Comparison of ENCODE assay signal across 8 cellular contexts in the genomic region with DNA sequence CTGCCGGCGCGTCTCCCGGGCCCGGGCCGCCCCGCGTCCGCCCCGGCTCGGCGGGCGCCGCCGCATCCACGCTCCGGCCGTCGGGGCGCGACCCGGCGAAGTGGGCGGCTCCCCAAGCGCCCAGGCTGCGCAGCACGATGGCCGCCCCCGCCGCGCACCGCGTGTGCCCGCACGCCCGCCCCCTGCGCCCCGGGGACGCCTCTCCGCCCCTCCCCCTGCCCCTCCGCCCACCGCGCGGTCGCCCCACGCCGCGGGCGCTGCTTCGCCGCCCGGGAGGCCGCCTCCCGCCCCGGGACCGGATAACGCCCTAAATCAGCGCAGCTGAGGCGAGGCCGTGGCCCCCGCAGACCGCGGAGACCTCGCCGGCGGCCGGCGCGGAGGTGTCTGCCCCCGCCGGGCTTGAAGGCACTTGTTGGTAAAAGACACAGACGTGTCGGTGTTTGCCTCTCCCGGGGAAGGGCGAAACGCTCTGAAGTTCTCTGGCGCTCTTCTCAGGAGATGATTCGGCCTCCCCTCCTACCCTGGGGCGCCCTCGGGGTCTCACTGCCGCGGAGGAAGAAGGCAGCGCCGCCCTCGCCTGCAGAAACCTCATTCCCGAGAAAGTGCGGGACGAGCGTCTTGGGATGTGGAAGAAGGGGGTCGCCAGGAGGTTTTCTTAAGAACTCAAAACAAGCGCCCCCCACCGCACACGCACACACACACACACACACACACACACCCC. TPM values are rescaled to one million over a fixed set of nuclear protein-coding genes. Genes with fewer than 3 reads are reported as not detected.
DNase-seq lines count a peak whose midpoint lies in the region; ATAC-seq and TF ChIP-seq lines count a peak whose summit lies in the region.

A gene with protein sequence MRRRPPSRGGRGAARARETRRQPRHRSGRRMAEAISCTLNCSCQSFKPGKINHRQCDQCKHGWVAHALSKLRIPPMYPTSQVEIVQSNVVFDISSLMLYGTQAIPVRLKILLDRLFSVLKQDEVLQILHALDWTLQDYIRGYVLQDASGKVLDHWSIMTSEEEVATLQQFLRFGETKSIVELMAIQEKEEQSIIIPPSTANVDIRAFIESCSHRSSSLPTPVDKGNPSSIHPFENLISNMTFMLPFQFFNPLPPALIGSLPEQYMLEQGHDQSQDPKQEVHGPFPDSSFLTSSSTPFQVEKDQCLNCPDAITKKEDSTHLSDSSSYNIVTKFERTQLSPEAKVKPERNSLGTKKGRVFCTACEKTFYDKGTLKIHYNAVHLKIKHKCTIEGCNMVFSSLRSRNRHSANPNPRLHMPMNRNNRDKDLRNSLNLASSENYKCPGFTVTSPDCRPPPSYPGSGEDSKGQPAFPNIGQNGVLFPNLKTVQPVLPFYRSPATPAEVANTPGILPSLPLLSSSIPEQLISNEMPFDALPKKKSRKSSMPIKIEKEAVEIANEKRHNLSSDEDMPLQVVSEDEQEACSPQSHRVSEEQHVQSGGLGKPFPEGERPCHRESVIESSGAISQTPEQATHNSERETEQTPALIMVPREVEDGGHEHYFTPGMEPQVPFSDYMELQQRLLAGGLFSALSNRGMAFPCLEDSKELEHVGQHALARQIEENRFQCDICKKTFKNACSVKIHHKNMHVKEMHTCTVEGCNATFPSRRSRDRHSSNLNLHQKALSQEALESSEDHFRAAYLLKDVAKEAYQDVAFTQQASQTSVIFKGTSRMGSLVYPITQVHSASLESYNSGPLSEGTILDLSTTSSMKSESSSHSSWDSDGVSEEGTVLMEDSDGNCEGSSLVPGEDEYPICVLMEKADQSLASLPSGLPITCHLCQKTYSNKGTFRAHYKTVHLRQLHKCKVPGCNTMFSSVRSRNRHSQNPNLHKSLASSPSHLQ (minus strand): TSS at position 102 of the 721 bp plus-strand sequence. CDS start 36 bp downstream, at position 66.

- no peak within 1 kb of the TSS for H4K8ac ChIP-seq in neuronal stem cell (ENCODE audit: low read depth, low read length)

- H2AFZ ChIP-seq in PC-3 (ENCODE audit: low read length), result no peak within 1 kb of the TSS
- peak within 1 kb of the TSS; percentile 92 for H2AFZ ChIP-seq in neuronal stem cell (ENCODE audit: low read length)

- H3K4ac ChIP-seq in neuronal stem cell (ENCODE audit: low read length), result no peak within 1 kb of the TSS

- TF ChIP-seq EP300 in esophagus muscularis mucosa (IDR thresholded peaks at IDR 0.05), result no peak

- peak within 1 kb of the TSS; percentile 80 for H3K9ac ChIP-seq in PC-3 (ENCODE audit: low read length)
- no peak within 1 kb of the TSS for H3K9ac ChIP-seq in neuronal stem cell (ENCODE audit: low read depth, low read length, poor library complexity)

- peak within 1 kb of the TSS; percentile 83 for H3K18ac ChIP-seq in neuronal stem cell (ENCODE audit: low read length)

- H4K20me1 ChIP-seq in PC-3 (ENCODE audit: low read length), result no peaks in the 10 kb centered on the region

- CTCF ChIA-PET in PC-3 (lab: Charles Lee), result no interaction called here

- no peaks in the 10 kb centered on the region for H3K36me3 ChIP-seq in PC-3 (ENCODE audit: low read depth, low read length)
- no peaks in the 10 kb centered on the region for H3K36me3 ChIP-seq in esophagus muscularis mucosa
- H3K36me3 ChIP-seq in neuronal stem cell (replicated peaks in 1 of 2; ENCODE audit: control insufficient read depth in 2 of 2, insufficient read depth in 2 of 2, low read length in 2 of 2), result no peaks in the 10 kb centered on the region

- POLR2A ChIA-PET in PC-3 (lab: Charles Lee; ENCODE audit: unreplicated experiment), result no interaction called here

- TF ChIP-seq CTCF in PC-3 (conservative IDR thresholded peaks at IDR 0.05; ENCODE audit: low read depth, low read length), result no peak
- no peak for TF ChIP-seq CTCF in esophagus muscularis mucosa (IDR thresholded peaks at IDR 0.05)

- ATAC-seq in PC-3 (no peak), HG02970 (IDR thresholded peaks at IDR 0.05; ENCODE audit: low FRiP score, unreplicated experiment) (no peak), GM21447 (IDR thresholded peaks at IDR 0.05; ENCODE audit: unreplicated experiment) (no peak)

- H3K27me3 ChIP-seq in PC-3 (ENCODE audit: low read length), result no peaks in the 10 kb centered on the region
- peaks cover 4 to 75% (median 33%) of the 10 kb centered on the region in 4 donors for H3K27me3 ChIP-seq in esophagus muscularis mucosa
- H3K27me3 ChIP-seq in neuronal stem cell (ENCODE audit: control insufficient read depth in 3 of 3, insufficient read depth in 3 of 3, low read depth in 1 of 3, low read length in 3 of 3), result peaks cover 32 to 97% (median 45%) of the 10 kb centered on the region in 3 experiments

- H4K91ac ChIP-seq in neuronal stem cell (ENCODE audit: low read depth, low read length, poor library complexity), result no peak within 1 kb of the TSS

- no TSS peak for BruUV-seq in PC-3 (replicated peaks; lab: Mats Ljungman, UMichigan)

- H2AK5ac ChIP-seq in neuronal stem cell (ENCODE audit: low read depth, low read length), result no peak within 1 kb of the TSS

- H3F3A ChIP-seq in PC-3 (ENCODE audit: low read length, unreplicated experiment), result peaks cover 9% of the 10 kb centered on the region

- intact Hi-C loops in PC-3 (cut with micrococcal nuclease), result loop anchor here (5.0 kb wide), 1 partner anchor 32 kb away; no protein-coding TSS in a partner anchor
- intact Hi-C loops in esophagus muscularis mucosa (cut with DNase I), result no loop called here

- H3K4me3 ChIP-seq in PC-3 (ENCODE audit: low read length) (peak within 1 kb of the TSS; percentile 64), esophagus muscularis mucosa (peak within 1 kb of the TSS; percentile 45 to 63 (median 49)), neuronal stem cell (ENCODE audit: low read length in 2 of 2) (peak within 1 kb of the TSS; percentile 33 to 79)

- peak within 1 kb of the TSS; percentile 56 for H3K14ac ChIP-seq in neuronal stem cell (ENCODE audit: low read length)

- DNase-seq in AG20443 (ENCODE audit: low spot score), result peak; percentile 38
- no peak for DNase-seq in PC-3
- DNase-seq in esophagus muscularis mucosa (ENCODE audit: extremely low spot score), result peak; percentile 26
- no peak for DNase-seq in neuronal stem cell (ENCODE audit: low spot score)
- DNase-seq in DMS79 (lab: John Stamatoyannopoulos, UW), result no peak
- DNase-seq in activated CD4-positive, alpha-beta T cell treated with anti-CD3 and anti-CD28 coated beads for 4 hours, result no peak

- no peaks in the 10 kb centered on the region for H3K9me3 ChIP-seq in PC-3 (ENCODE audit: low read length)
- no peaks in the 10 kb centered on the region for H3K9me3 ChIP-seq in esophagus muscularis mucosa
- H3K9me3 ChIP-seq in neuronal stem cell (replicated peaks in 1 of 2; ENCODE audit: control insufficient read depth in 2 of 2, insufficient read depth in 1 of 2, low read depth in 1 of 2, low read length in 2 of 2), result peaks cover 2 to 3% of the 10 kb centered on the region in 2 donors

- peaks cover 62% of the 10 kb centered on the region for H3K4me1 ChIP-seq in PC-3 (ENCODE audit: insufficient read depth, low read length)
- peaks cover 12 to 23% (median 18%) of the 10 kb centered on the region in 4 donors for H3K4me1 ChIP-seq in esophagus muscularis mucosa
- H3K4me1 ChIP-seq in neuronal stem cell (ENCODE audit: control insufficient read depth in 2 of 2, insufficient read depth in 1 of 2, low read depth in 1 of 2, low read length in 2 of 2), result peaks cover 4 to 10% of the 10 kb centered on the region in 2 donors

- no peak within 1 kb of the TSS for H2BK120ac ChIP-seq in neuronal stem cell (ENCODE audit: low read depth, low read length)

- H3K27ac ChIP-seq in PC-3 (ENCODE audit: low read length) (peak within 1 kb of the TSS; percentile 94), esophagus muscularis mucosa (replicated peaks in 1 of 4) (no peak within 1 kb of the TSS), neuronal stem cell (replicated peaks; ENCODE audit: low read length) (no peak within 1 kb of the TSS)

- no peaks in the 10 kb centered on the region for H3K79me1 ChIP-seq in neuronal stem cell (ENCODE audit: low read depth, low read length)

- no peak for TF ChIP-seq POLR2A in esophagus muscularis mucosa (IDR thresholded peaks at IDR 0.05; ENCODE audit: low read depth)

- H2BK15ac ChIP-seq in neuronal stem cell (ENCODE audit: low read length), result no peak within 1 kb of the TSS

- peaks cover 49% of the 10 kb centered on the region for H3K79me2 ChIP-seq in PC-3 (ENCODE audit: low read length)

- no peak within 1 kb of the TSS for H2BK12ac ChIP-seq in neuronal stem cell (ENCODE audit: low read length)

- H3K23ac ChIP-seq in neuronal stem cell (ENCODE audit: low read depth, low read length, poor library complexity), result peak within 1 kb of the TSS; percentile 93

- WGBS in esophagus muscularis mucosa, result 12% methylated on average over 15 of the region's 93 CpGs
- no CpG with 5 or more reads among the region's 93 CpGs for WGBS in neuronal stem cell (ENCODE audit: extremely low coverage in 2 of 2, insufficient read length in 2 of 2, insufficient replicate concordance in 1 of 2), 2 donors

- H2BK5ac ChIP-seq in neuronal stem cell (ENCODE audit: low read length), result peak within 1 kb of the TSS; percentile 20

- no peaks in the 10 kb centered on the region for H3K9me2 ChIP-seq in PC-3 (replicated peaks; ENCODE audit: low read length)

- peak within 1 kb of the TSS; percentile 80 for H3K4me2 ChIP-seq in PC-3 (ENCODE audit: low read length)
- H3K4me2 ChIP-seq in neuronal stem cell (ENCODE audit: insufficient read depth, low read length, poor library complexity, severe bottlenecking), result peak within 1 kb of the TSS; percentile 77

RNA-seq across cellular contexts. Expression of the gene that starts here (rescaled TPM):
- total RNA-seq in PC-3 (2014; rRNA removed) (0.92 and 2.4 TPM in 2 replicates), esophagus muscularis mucosa (under 1 TPM in 3 of 4 donors, not detected in 1; 0.11 to 0.83 (median 0.19) TPM)
- polyA plus RNA-seq in neuronal stem cell (2013, experiment 1 of 2), result 0.01 TPM
- 0.03 TPM for polyA plus RNA-seq in neuronal stem cell (2013, experiment 2 of 2)

Comparison
In these comparisons a context has a peak if more than half of its experiments do, and no peak if none do; other contexts are left out.
1. Peak in DNase-seq and H3K4me3 ChIP-seq in esophagus muscularis mucosa; RNA of the gene not detected or under 1 TPM.